In genomic region chr16:21260870-21261791, GRCh38 we compare ENCODE assay signal across 14 cellular contexts. TPM values are rescaled to one million over a fixed set of nuclear protein-coding genes. Genes with fewer than 3 reads are reported as not detected.
DNase-seq lines count a peak whose midpoint lies in the region; ATAC-seq, FAIRE-seq and TF ChIP-seq lines count a peak whose summit lies in the region.
"Had no signal": no experiment of that assay in that cellular context is flagged by ENCODE, and none has a peak within 500 bp of the region (broad histone marks: within the 10 kb centered on the region; RNA-seq: fewer than 3 reads in every experiment).

No MANE protein-coding gene starts in this region.

- H3K27ac ChIP-seq in SK-N-SH (ENCODE audit: low read depth in 2 of 2, low read length in 1 of 2) = no peak overlapping the region
- H3K27ac ChIP-seq: neutrophil had no signal

- H3K9me2 ChIP-seq in SK-N-SH = no peaks in the 10 kb centered on the region

- no peak overlapping the region for H3K4me3 ChIP-seq in SK-N-SH (ENCODE audit: low read depth in 2 of 2, low read length in 1 of 2)

- FAIRE-seq in urothelium cell line (lab: Jason Lieb, UNC) = no peak
- FAIRE-seq: H1 had no signal

- H2AFZ ChIP-seq in SK-N-SH (ENCODE audit: low read depth) = no peak overlapping the region

- TF ChIP-seq CTCF in SK-N-SH (IDR thresholded peaks at IDR 0.05) = no peak

- H3K79me2 ChIP-seq in SK-N-SH (ENCODE audit: insufficient read depth) = no peaks in the 10 kb centered on the region

- H3F3A ChIP-seq in SK-N-SH (replicated peaks; ENCODE audit: insufficient read depth) = no peaks in the 10 kb centered on the region

- WGBS in SK-N-SH (ENCODE audit: low lambda C conversion rate) = 42% methylated on average over 9 of the region's 9 CpGs

- no peaks in the 10 kb centered on the region for H4K20me1 ChIP-seq in SK-N-SH (ENCODE audit: insufficient read depth)

- ATAC-seq in left cardiac atrium = peak; percentile 27 to 85

- H3K27me3 ChIP-seq in SK-N-SH (ENCODE audit: insufficient read depth) = no peaks in the 10 kb centered on the region; the same call in 1 of the 2 replicates
- H3K27me3 ChIP-seq: neutrophil had no signal

- POLR2A ChIA-PET in SK-N-SH (lab: Yijun Ruan, JAX) = interaction anchor here (0.7 kb wide), 1 partner anchor 12 kb away, joined by 3 read pairs; no protein-coding TSS in a partner anchor

- TF ChIP-seq EP300 in SK-N-SH (IDR thresholded peaks at IDR 0.05; ENCODE audit: borderline replicate concordance in 1 of 2, low read depth in 1 of 2, low read length in 1 of 2) = no peak

- DNase-seq in NCI-H2029 (lab: John Stamatoyannopoulos, UW) (peak; percentile 21), NCI-H2029 treated with DMSO at 0.1 percent for 48 hours (lab: John Stamatoyannopoulos, UW) (no peak), SK-N-SH (no peak), left cardiac atrium (peak; percentile 67), urothelium cell line (ENCODE audit: low spot score) (peak; percentile 48), NCI-H146 (lab: John Stamatoyannopoulos, UW) (no peak)
- no peak for DNase-seq in activated CD4-positive, alpha-beta T cell treated with anti-CD3 and anti-CD28 coated beads for 48 hours
- DNase-seq in stimulated activated naive CD4-positive, alpha-beta T cell treated with Interleukin-2 at 50 U/mL for 16 hours (lab: John Stamatoyannopoulos, UW) = no peak
- DNase-seq: activated CD4-positive, alpha-beta T cell treated with anti-CD3 and anti-CD28 coated beads for 4 hours; AML-193; NCI-H2171 treated with DMSO at 0.1 percent for 48 hours had no signal

- TF ChIP-seq RAD21 in SK-N-SH (IDR thresholded peaks at IDR 0.05; ENCODE audit: low read length) = no peak

- no peak overlapping the region for H3K9ac ChIP-seq in SK-N-SH

- H3K4me2 ChIP-seq in SK-N-SH = peak overlapping the region; percentile 15; the same call in 1 of the 2 replicates

- CTCF ChIA-PET in SK-N-SH (lab: Yijun Ruan, JAX) = interaction anchor here (0.9 to 1.8 kb wide), 4 partner anchors 17 to 73 kb away, joined by 3 to 8 read pairs (median 5); no protein-coding TSS in a partner anchor

- intact Hi-C loops in left cardiac atrium (cut with DNase I) = loop anchor here (2.0 to 10.0 kb wide), 2 partner anchors 20 to 56 kb away; no protein-coding TSS in a partner anchor

- peaks cover 3 to 14% of the 10 kb centered on the region in 2 experiments; a peak in 2 of 4 replicates for H3K4me1 ChIP-seq in SK-N-SH (ENCODE audit: control insufficient read depth in 1 of 2, insufficient read depth in 2 of 2, low read depth in 1 of 2, low read length in 1 of 2)

- no peaks in the 10 kb centered on the region for H3K36me3 ChIP-seq in SK-N-SH (replicated peaks in 1 of 2; ENCODE audit: control insufficient read depth in 1 of 2, insufficient read depth in 2 of 2, low read length in 1 of 2)
- H3K36me3 ChIP-seq: neutrophil had no signal

- no peaks in the 10 kb centered on the region for H3K9me3 ChIP-seq in SK-N-SH
- H3K9me3 ChIP-seq: neutrophil had no signal

TF ChIP-seq in SK-N-SH, 30 proteins besides CTCF, POLR2A, EP300 and RAD21:
- peak; percentile 43; the same call in 1 of the 2 replicates for TF ChIP-seq JUND (IDR thresholded peaks at IDR 0.05)
- peak; percentile 81 for TF ChIP-seq NFIC (IDR thresholded peaks at IDR 0.05; ENCODE audit: borderline replicate concordance)
- peak; percentile 39; the same call in 1 of the 2 replicates for TF ChIP-seq PBX3 (IDR thresholded peaks at IDR 0.05)
- TF ChIP-seq FOSL2 (IDR thresholded peaks at IDR 0.05; ENCODE audit: borderline replicate concordance, low read depth) = peak; percentile 86
- TF ChIP-seq SMC3 (IDR thresholded peaks at IDR 0.05; ENCODE audit: low read depth, low read length) = no peak
- TF ChIP-seq CHD2 (IDR thresholded peaks at IDR 0.05; ENCODE audit: low read length, partially characterized antibody) = no peak
- TF ChIP-seq MXI1 (IDR thresholded peaks at IDR 0.05; ENCODE audit: low read depth, low read length) = no peak
- TF ChIP-seq IRF3 (IDR thresholded peaks at IDR 0.05; ENCODE audit: low read depth, low read length) = no peak
- TF ChIP-seq FOXM1 (IDR thresholded peaks at IDR 0.05; ENCODE audit: low read depth) = no peak
- no peak for TF ChIP-seq MAX (IDR thresholded peaks at IDR 0.05; ENCODE audit: low read depth)

RNA-seq across cellular contexts. Expression of gene CRYM, which starts 17.0 kb away (rescaled TPM):
- 1.0 and 1.8 TPM in 2 replicates for polyA plus RNA-seq in SK-N-SH (2012; rRNA removed)
- 0.98 and 1.7 TPM in 2 replicates for polyA plus RNA-seq in SK-N-SH (2012; cell fraction: cytosol; rRNA removed)
- 1.3 and 1.7 TPM in 2 replicates for polyA plus RNA-seq in SK-N-SH (2012; cell fraction: nucleus; rRNA removed)
- total RNA-seq in left cardiac atrium = 100 to 1,000 TPM in 1 of 2 donors, 10 to 100 TPM in 1; 44.2 to 124 TPM

RNA-seq across cellular contexts. Expression of gene ANKS4B, which starts 27.6 kb away (rescaled TPM):
- not detected in 2 replicates for polyA plus RNA-seq in SK-N-SH (2012; rRNA removed)
- polyA plus RNA-seq in SK-N-SH (2012; cell fraction: cytosol; rRNA removed) = not detected in 2 replicates
- not detected in 2 replicates for polyA plus RNA-seq in SK-N-SH (2012; cell fraction: nucleus; rRNA removed)
- total RNA-seq in left cardiac atrium = not detected
- total RNA-seq: subcutaneous adipose tissue had no signal

RNA-seq across cellular contexts. Expression of gene ZP2, which starts 49.8 kb away (rescaled TPM):
- not detected in 2 replicates for polyA plus RNA-seq in SK-N-SH (2012; rRNA removed)
- polyA plus RNA-seq in SK-N-SH (2012; cell fraction: cytosol; rRNA removed) = not detected in 2 replicates
- 0.02 TPM in 1 of 2 replicates, not detected in the other for polyA plus RNA-seq in SK-N-SH (2012; cell fraction: nucleus; rRNA removed)
- total RNA-seq in left cardiac atrium = not detected
- total RNA-seq: H1, subcutaneous adipose tissue had no signal
- polyA plus RNA-seq: H1 had no signal

Comparison
In these comparisons a context has a peak if more than half of its experiments do, and no peak if none do; other contexts are left out.
1. DNase-seq: peak in NCI-H2029 (single experiment), left cardiac atrium (single experiment) and urothelium cell line (single experiment); none in NCI-H2029 treated with DMSO at 0.1 percent for 48 hours (single experiment), SK-N-SH (single experiment), NCI-H146 (single experiment), activated CD4-positive, alpha-beta T cell treated with anti-CD3 and anti-CD28 coated beads for 48 hours (single experiment) and stimulated activated naive CD4-positive, alpha-beta T cell treated with Interleukin-2 at 50 U/mL for 16 hours (single experiment).